In genomic region chr10:31760674-31761081, GRCh38 we compare ENCODE assay signal across 8 cellular contexts.
DNase-seq lines count a peak whose midpoint lies in the region; ATAC-seq and TF ChIP-seq lines count a peak whose summit lies in the region.

No MANE protein-coding gene starts in this region.

- 39 to 44% methylated on average over 7 to 8 of the region's 8 CpGs for WGBS in transverse colon (ENCODE audit: low coverage in 1 of 2), 2 donors

- intact Hi-C loops in activated naive CD4-positive, alpha-beta T cell treated with anti-CD3 and anti-CD28 coated beads for 36 hours (cut with micrococcal nuclease), result loop anchor here (1.0 to 5.0 kb wide), 8 partner anchors 15 to 1059 kb away; partner anchors contain the start of genes ARHGAP12 and ZEB1
- intact Hi-C loops in lower lobe of right lung (cut with DNase I), result no loop called here
- intact Hi-C loops in transverse colon (cut with DNase I; ENCODE audit: low total_unique reads), result no loop called here

- no peak for TF ChIP-seq CTCF in lower lobe of right lung (IDR thresholded peaks at IDR 0.05)
- no peak for TF ChIP-seq CTCF in transverse colon (IDR thresholded peaks at IDR 0.05)

- H3K27me3 Mint-ChIP-seq in activated naive CD4-positive, alpha-beta T cell treated with anti-CD3 and anti-CD28 coated beads for 36 hours (ENCODE audit: low read depth), result no peaks in the 10 kb centered on the region

- H3K4me1 Mint-ChIP-seq in activated naive CD4-positive, alpha-beta T cell treated with anti-CD3 and anti-CD28 coated beads for 36 hours (ENCODE audit: low read depth), result peaks cover 18% of the 10 kb centered on the region

- CTCF ChIA-PET in activated naive CD4-positive, alpha-beta T cell treated with anti-CD3 and anti-CD28 coated beads for 36 hours (lab: Charles Lee), result interaction anchor here (0.6 kb wide), 1 partner anchor 94 kb away, joined by 4 read pairs; no protein-coding TSS in a partner anchor

- H3K27me3 ChIP-seq in lower lobe of right lung (ENCODE audit: low read depth), result no peaks in the 10 kb centered on the region
- H3K27me3 ChIP-seq in transverse colon, result no peaks in the 10 kb centered on the region

- DNase-seq in activated naive CD4-positive, alpha-beta T cell treated with anti-CD3 and anti-CD28 coated beads for 36 hours, result no peak
- DNase-seq in activated naive CD4-positive, alpha-beta T cell treated with anti-CD3 and anti-CD28 coated beads, Interleukin-2, amount 50 U/mL, for 16 hours, result no peak
- DNase-seq in amniotic epithelial cell (ENCODE audit: low read depth), result peak; percentile 53
- DNase-seq in lower lobe of right lung, result no peak
- no peak for DNase-seq in transverse colon
- no peak for DNase-seq in HT-29 (ENCODE audit: low spot score)

- TF ChIP-seq POLR2A in transverse colon (IDR thresholded peaks at IDR 0.05), result no peak

- in situ Hi-C loops in transverse colon (cut with MboI; ENCODE audit: low pct_ligation_motif_present in 1 of 4, low pct_unique_long_range_greater_than_20kb in 1 of 4, low sequenced_read_pairs in 3 of 4), result loop anchor here in 2 of 4 donors (25.0 kb wide), 2 partner anchors 623 to 973 kb away; no protein-coding TSS in a partner anchor

- peak overlapping the region; percentile 97 for H3K27ac ChIP-seq in lower lobe of right lung
- peak overlapping the region; percentile 90 to 99 (median 95) for H3K27ac ChIP-seq in transverse colon

- H3K36me3 ChIP-seq in lower lobe of right lung (no peaks in the 10 kb centered on the region), transverse colon (no peaks in the 10 kb centered on the region)

- H3K9me3 ChIP-seq in lower lobe of right lung (no peaks in the 10 kb centered on the region), transverse colon (no peaks in the 10 kb centered on the region)

- H3K4me1 ChIP-seq in lower lobe of right lung (peaks cover 13% of the 10 kb centered on the region), transverse colon (peaks cover 10 to 22% (median 15%) of the 10 kb centered on the region in 4 donors)

- H3K36me3 Mint-ChIP-seq in activated naive CD4-positive, alpha-beta T cell treated with anti-CD3 and anti-CD28 coated beads for 36 hours (ENCODE audit: low read depth), result peaks cover 2% of the 10 kb centered on the region

- H3K4me3 ChIP-seq in lower lobe of right lung (peak overlapping the region; percentile 81), transverse colon (peak overlapping the region in 3 of 4 donors; percentile 15 to 70 (median 21))

- peak overlapping the region; percentile 95 for H3K27ac Mint-ChIP-seq in activated naive CD4-positive, alpha-beta T cell treated with anti-CD3 and anti-CD28 coated beads for 36 hours

- no peak for ATAC-seq in lower lobe of right lung
- no peak for ATAC-seq in GM21737 (IDR thresholded peaks at IDR 0.05; ENCODE audit: unreplicated experiment)
- ATAC-seq in HG02870 (IDR thresholded peaks at IDR 0.05; ENCODE audit: unreplicated experiment), result no peak

- TF ChIP-seq EP300 in transverse colon (IDR thresholded peaks at IDR 0.05; ENCODE audit: low read depth), result no peak

- peaks cover 2% of the 10 kb centered on the region for H3K9me3 Mint-ChIP-seq in activated naive CD4-positive, alpha-beta T cell treated with anti-CD3 and anti-CD28 coated beads for 36 hours

- peak overlapping the region; percentile 94 for H3K4me3 Mint-ChIP-seq in activated naive CD4-positive, alpha-beta T cell treated with anti-CD3 and anti-CD28 coated beads for 36 hours
